ENCODE assay signal across 8 cellular contexts in genomic region chr6:136289327-136289578, GRCh38. TPM values are rescaled to one million over a fixed set of nuclear protein-coding genes. Genes with fewer than 3 reads are reported as not detected.
DNase-seq lines count a peak whose midpoint lies in the region; ATAC-seq, FAIRE-seq and TF ChIP-seq lines count a peak whose summit lies in the region.

No MANE protein-coding gene starts in this region.

- no peaks in the 10 kb centered on the region for H3K36me3 ChIP-seq in kidney epithelial cell (ENCODE audit: control insufficient read depth, insufficient read depth, low read length)

- no peaks in the 10 kb centered on the region for H3K27me3 ChIP-seq in kidney epithelial cell (ENCODE audit: control insufficient read depth, insufficient read depth, low read length)

- no peak for TF ChIP-seq RAD21 in A549 (conservative IDR thresholded peaks at IDR 0.05 in 1 of 2, IDR thresholded peaks at IDR 0.05 in 1 of 2)

- TF ChIP-seq POLR2A in A549 (IDR thresholded peaks at IDR 0.05; ENCODE audit: low read length): no peak

- TF ChIP-seq CTCF in A549 (IDR thresholded peaks at IDR 0.05) (no peak), kidney epithelial cell (IDR thresholded peaks at IDR 0.05; ENCODE audit: insufficient read depth, low read length, poor library complexity, severe bottlenecking) (no peak)

- ATAC-seq in A549 (peak; percentile 72), GM18873 (IDR thresholded peaks at IDR 0.05; ENCODE audit: low FRiP score, unreplicated experiment) (peak; percentile 25), HG03175 (IDR thresholded peaks at IDR 0.05; ENCODE audit: unreplicated experiment) (peak; percentile 40)

- peaks cover 28% of the 10 kb centered on the region for H3K4me1 ChIP-seq in A549

- FAIRE-seq in A549 (lab: Jason Lieb, UNC): no peak

- POLR2A ChIA-PET in A549 (lab: Yijun Ruan, JAX): interaction anchor here (0.7 to 3.7 kb wide), 16 partner anchors 9 to 791 kb away, joined by 3 to 33 read pairs (median 5); partner anchors contain the start of genes AHI1, MAP3K5 and MTFR2

- DNase-seq in A549 (ENCODE audit: low read depth in 1 of 2, low spot score in 1 of 2) (peak; percentile 58 to 89), NCI-H345 (lab: John Stamatoyannopoulos, UW) (peak; percentile 93), cerebellar cortex (ENCODE audit: low spot score) (peak; percentile 88), kidney epithelial cell (ENCODE audit: low read depth) (peak; percentile 35)
- peak; percentile 93 for DNase-seq in activated CD4-positive, CD25-positive, alpha-beta regulatory T cell treated with anti-CD3 and anti-CD28 coated beads, Interleukin-2, amount 50 U/mL, for 72 hours
- peak; percentile 85 to 86 for DNase-seq in stimulated activated CD4-positive, alpha-beta T cell treated with anti-CD3 and anti-CD28 coated beads, Interleukin-15, amount 100 ng/mL, for 1 hour (ENCODE audit: low read depth in 1 of 2, low spot score in 1 of 2)

- H3K4me2 ChIP-seq in A549: peak overlapping the region; percentile 72; the same call in 2 of the 3 replicates

- WGBS in A549 (ENCODE audit: missing lambda C conversion rate): 0% methylated on average over 14 of the region's 34 CpGs

- CTCF ChIA-PET in A549 (lab: Yijun Ruan, JAX): interaction anchor here (0.8 kb wide), 2 partner anchors 12 to 19 kb away, joined by 3 to 5 read pairs; no protein-coding TSS in a partner anchor

- no peak for TF ChIP-seq EP300 in A549 (IDR thresholded peaks at IDR 0.05)

- H3K4me3 ChIP-seq in A549: peak overlapping the region; percentile 99
- peak overlapping the region; percentile 95 for H3K4me3 ChIP-seq in kidney epithelial cell (ENCODE audit: low read depth, low read length)

- H3K27ac ChIP-seq in A549: peak overlapping the region; percentile 99 to 100

- no peaks in the 10 kb centered on the region for H3K9me3 ChIP-seq in A549

TF ChIP-seq in A549, 52 proteins besides CTCF, POLR2A, EP300 and RAD21:
- TF ChIP-seq MAX (IDR thresholded peaks at IDR 0.05): peak; percentile 26; the same call in 1 of the 2 replicates
- no peak for TF ChIP-seq GATA3 (IDR thresholded peaks at IDR 0.05; ENCODE audit: borderline replicate concordance)

RNA-seq across cellular contexts. Expression of gene BCLAF1, which starts 0.4 kb away (rescaled TPM):
- polyA plus RNA-seq in A549 (2011; rRNA removed) (88.4 and 122 TPM in 2 replicates), A549 (2017; fragmentation: RNase III; extraction: RNeasy Plus Mini Kit Qiagen cat#74134 plus additional on column Dnase treatment) (96.0 to 106 TPM (median 98.3 TPM) in 3 replicates)
- 13.4 and 14.5 TPM in 2 replicates for polyA plus RNA-seq in A549 (2012; cell fraction: cytosol; rRNA removed)
- 13.4 and 13.8 TPM in 2 replicates for polyA plus RNA-seq in A549 (2012; cell fraction: nucleus; rRNA removed)
- polyA minus RNA-seq in A549 (2011; rRNA and poly(A)+ RNA removed): 66.5 and 73.8 TPM in 2 replicates
- total RNA-seq in kidney epithelial cell: 76.1 and 97.9 TPM in 2 replicates

RNA-seq across cellular contexts. Expression of gene MTFR2, which starts 39.1 kb away (rescaled TPM):
- polyA plus RNA-seq in A549 (2011; rRNA removed) (17.4 and 20.1 TPM in 2 replicates), A549 (2017; fragmentation: RNase III; extraction: RNeasy Plus Mini Kit Qiagen cat#74134 plus additional on column Dnase treatment) (11.3 to 11.8 TPM (median 11.6 TPM) in 3 replicates)
- polyA plus RNA-seq in A549 (2012; cell fraction: cytosol; rRNA removed): 17.4 and 17.6 TPM in 2 replicates
- 15.4 and 21.6 TPM in 2 replicates for polyA plus RNA-seq in A549 (2012; cell fraction: nucleus; rRNA removed)
- 13.5 and 16.9 TPM in 2 replicates for polyA minus RNA-seq in A549 (2011; rRNA and poly(A)+ RNA removed)
- total RNA-seq in kidney epithelial cell: 1.6 and 4.6 TPM in 2 replicates

Comparison
In these comparisons a context has a peak if more than half of its experiments do, and no peak if none do; other contexts are left out.
1. Peak in every context shown above with its lines: DNase-seq, ATAC-seq, H3K4me3 ChIP-seq and H3K27ac ChIP-seq.
2. DNase-seq: peak in every context shown above with its lines; median percentile 93 in NCI-H345; 93 in activated CD4-positive, CD25-positive, alpha-beta regulatory T cell treated with anti-CD3 and anti-CD28 coated beads, Interleukin-2, amount 50 U/mL, for 72 hours; 88 in cerebellar cortex; 86 in stimulated activated CD4-positive, alpha-beta T cell treated with anti-CD3 and anti-CD28 coated beads, Interleukin-15, amount 100 ng/mL, for 1 hour; 74 in A549; 35 in kidney epithelial cell.